18 cellular contexts compared by ENCODE assay signal in genomic region chr7:36468361-36469140, GRCh38.
DNase-seq lines count a peak whose midpoint lies in the region; ATAC-seq, FAIRE-seq and TF ChIP-seq lines count a peak whose summit lies in the region.
"Had no signal": no experiment of that assay in that cellular context is flagged by ENCODE, and none has a peak within 500 bp of the region (broad histone marks: within the 10 kb centered on the region; RNA-seq: fewer than 3 reads in every experiment).

No MANE protein-coding gene starts in this region.

- no peak for FAIRE-seq in RCC 7860 (lab: Jason Lieb, UNC)
- FAIRE-seq: H54, HepG2 had no signal

- H3K27ac ChIP-seq in trophoblast cell (ENCODE audit: low read depth, low read length) = no peak overlapping the region
- H3K27ac ChIP-seq: 22Rv1 had no signal

- H3K4ac ChIP-seq in trophoblast cell (ENCODE audit: low read depth, low read length) = no peak overlapping the region

- no peak overlapping the region for H4K12ac ChIP-seq in trophoblast cell (ENCODE audit: low read depth, low read length)

- no peaks in the 10 kb centered on the region for H3K36me3 ChIP-seq in trophoblast cell (ENCODE audit: control insufficient read depth in 1 of 2, insufficient read depth in 2 of 2, low read length in 2 of 2)

- no peak overlapping the region for H4K91ac ChIP-seq in trophoblast cell (ENCODE audit: low read depth, low read length)

- WGBS in trophoblast cell (ENCODE audit: extremely low coverage, insufficient coverage, insufficient read length) = no CpG with 5 or more reads among the region's 2 CpGs

- no peak overlapping the region for H3K23ac ChIP-seq in trophoblast cell (ENCODE audit: low read length)

- H3K18ac ChIP-seq in trophoblast cell (ENCODE audit: low read length) = no peak overlapping the region

- H3K79me1 ChIP-seq in trophoblast cell (ENCODE audit: low read length) = peaks cover 4% of the 10 kb centered on the region

- no peak overlapping the region for H3K14ac ChIP-seq in trophoblast cell (ENCODE audit: low read length)

- H4K8ac ChIP-seq in trophoblast cell (ENCODE audit: low read depth, low read length) = no peak overlapping the region

- H3K9ac ChIP-seq in trophoblast cell (ENCODE audit: low read length) = no peak overlapping the region

- ATAC-seq in SK-N-SH treated with all-trans-retinoic acid at 6 μM for 48 hours (peak; percentile 47), HG03025 (IDR thresholded peaks at IDR 0.05; ENCODE audit: low FRiP score, unreplicated experiment) (no peak)
- ATAC-seq: HepG2 had no signal

- no peak overlapping the region for H3K4me3 ChIP-seq in fibroblast of mammary gland (ENCODE audit: control insufficient read depth, low read depth, low read length)
- no peak overlapping the region for H3K4me3 ChIP-seq in trophoblast cell (ENCODE audit: low read depth, low read length)

- peaks cover 0 to under 1% of the 10 kb centered on the region in 2 experiments for H3K4me1 ChIP-seq in trophoblast cell (ENCODE audit: control insufficient read depth in 1 of 2, insufficient read depth in 2 of 2, low read length in 2 of 2)

- H2BK12ac ChIP-seq in trophoblast cell (ENCODE audit: low read length) = no peak overlapping the region

- H3K79me2 ChIP-seq in trophoblast cell (ENCODE audit: control insufficient read depth, insufficient read depth, low read length, poor library complexity) = no peaks in the 10 kb centered on the region

- TF ChIP-seq CTCF in fibroblast of mammary gland (conservative IDR thresholded peaks at IDR 0.05; ENCODE audit: control insufficient read depth, insufficient read depth, low read depth, low read length) = no peak

- H2AK5ac ChIP-seq in trophoblast cell (ENCODE audit: low read length) = no peak overlapping the region

- H3K27me3 ChIP-seq in trophoblast cell (ENCODE audit: insufficient read depth, low read length) = no peaks in the 10 kb centered on the region

- no peak overlapping the region for H3K4me2 ChIP-seq in trophoblast cell (ENCODE audit: low read length)

- peaks cover 2% of the 10 kb centered on the region for H3K9me3 ChIP-seq in trophoblast cell (ENCODE audit: insufficient read depth, low read depth, low read length)

- DNase-seq in NCI-H2171 treated with DMSO at 0.1 percent for 48 hours (lab: John Stamatoyannopoulos, UW) (peak; percentile 16), NCI-H2171 (lab: John Stamatoyannopoulos, UW) (no peak), fibroblast of mammary gland (ENCODE audit: low read depth) (peak; percentile 48), trophoblast cell (peak; percentile 41 to 71), NCI-H1417 (lab: John Stamatoyannopoulos, UW) (no peak), RCC 7860 (ENCODE audit: low spot score) (no peak)
- DNase-seq: DMS79 treated with DMSO at 0.1 percent for 48 hours, KBM-7, MV-4-11, NCI-H187 treated with DMSO at 0.1 percent for 48 hours, NCI-H446, NCI-H748 treated with DMSO at 0.1 percent for 48 hours, SHP77 had no signal

- no peak overlapping the region for H2BK120ac ChIP-seq in trophoblast cell (ENCODE audit: insufficient read depth, low read length, poor library complexity)

- no peak overlapping the region for H2AFZ ChIP-seq in trophoblast cell (ENCODE audit: insufficient read depth, low read length, poor library complexity)

- no peak overlapping the region for H2BK5ac ChIP-seq in trophoblast cell (ENCODE audit: low read depth, low read length, poor library complexity)

TF ChIP-seq in SK-N-SH treated with all-trans-retinoic acid at 6 μM for 48 hours, 23 proteins besides CTCF, POLR2A, EP300 and RAD21:
- no peak for TF ChIP-seq ZFP30 (CRISPR knock-in tag; IDR thresholded peaks at IDR 0.05)
- TF ChIP-seq GLIS3 (CRISPR knock-in tag; IDR thresholded peaks at IDR 0.05) = no peak
- TF ChIP-seq PATZ1 (CRISPR knock-in tag; IDR thresholded peaks at IDR 0.05; ENCODE audit: borderline replicate concordance) = no peak
- no peak for TF ChIP-seq ZFP3 (CRISPR knock-in tag; IDR thresholded peaks at IDR 0.05)
- no peak for TF ChIP-seq POU6F1 (CRISPR knock-in tag; IDR thresholded peaks at IDR 0.05; ENCODE audit: borderline replicate concordance, low read depth)
- TF ChIP-seq, protein P1, sequence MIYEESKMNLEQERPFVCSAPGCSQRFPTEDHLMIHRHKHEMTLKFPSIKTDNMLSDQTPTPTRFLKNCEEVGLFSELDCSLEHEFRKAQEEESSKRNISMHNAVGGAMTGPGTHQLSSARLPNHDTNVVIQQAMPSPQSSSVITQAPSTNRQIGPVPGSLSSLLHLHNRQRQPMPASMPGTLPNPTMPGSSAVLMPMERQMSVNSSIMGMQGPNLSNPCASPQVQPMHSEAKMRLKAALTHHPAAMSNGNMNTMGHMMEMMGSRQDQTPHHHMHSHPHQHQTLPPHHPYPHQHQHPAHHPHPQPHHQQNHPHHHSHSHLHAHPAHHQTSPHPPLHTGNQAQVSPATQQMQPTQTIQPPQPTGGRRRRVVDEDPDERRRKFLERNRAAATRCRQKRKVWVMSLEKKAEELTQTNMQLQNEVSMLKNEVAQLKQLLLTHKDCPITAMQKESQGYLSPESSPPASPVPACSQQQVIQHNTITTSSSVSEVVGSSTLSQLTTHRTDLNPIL (CRISPR knock-in tag; IDR thresholded peaks at IDR 0.05; ENCODE audit: low read depth) = no peak
- no peak for TF ChIP-seq ESRRG (CRISPR knock-in tag; IDR thresholded peaks at IDR 0.05)
- TF ChIP-seq ZNF70 (CRISPR knock-in tag; IDR thresholded peaks at IDR 0.05) = no peak
- TF ChIP-seq, protein P2, sequence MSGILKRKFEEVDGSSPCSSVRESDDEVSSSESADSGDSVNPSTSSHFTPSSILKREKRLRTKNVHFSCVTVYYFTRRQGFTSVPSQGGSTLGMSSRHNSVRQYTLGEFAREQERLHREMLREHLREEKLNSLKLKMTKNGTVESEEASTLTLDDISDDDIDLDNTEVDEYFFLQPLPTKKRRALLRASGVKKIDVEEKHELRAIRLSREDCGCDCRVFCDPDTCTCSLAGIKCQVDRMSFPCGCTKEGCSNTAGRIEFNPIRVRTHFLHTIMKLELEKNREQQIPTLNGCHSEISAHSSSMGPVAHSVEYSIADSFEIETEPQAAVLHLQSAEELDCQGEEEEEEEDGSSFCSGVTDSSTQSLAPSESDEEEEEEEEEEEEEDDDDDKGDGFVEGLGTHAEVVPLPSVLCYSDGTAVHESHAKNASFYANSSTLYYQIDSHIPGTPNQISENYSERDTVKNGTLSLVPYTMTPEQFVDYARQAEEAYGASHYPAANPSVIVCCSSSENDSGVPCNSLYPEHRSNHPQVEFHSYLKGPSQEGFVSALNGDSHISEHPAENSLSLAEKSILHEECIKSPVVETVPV (CRISPR knock-in tag; IDR thresholded peaks at IDR 0.05) = no peak
- TF ChIP-seq ZNF8 (CRISPR knock-in tag; IDR thresholded peaks at IDR 0.05) = no peak
TF ChIP-seq in SK-N-SH treated with all-trans-retinoic acid at 6 μM for 48 hours: peak in this region for 0.

Comparison
In these comparisons a context has a peak if more than half of its experiments do, and no peak if none do; other contexts are left out.
1. DNase-seq: peak in NCI-H2171 treated with DMSO at 0.1 percent for 48 hours (single experiment), fibroblast of mammary gland (single experiment) and trophoblast cell (2 of 2); none in NCI-H2171 (single experiment), NCI-H1417 (0 of 3) and RCC 7860 (single experiment).